Comparison of ENCODE assay signal across 13 cellular contexts in the genomic region with DNA sequence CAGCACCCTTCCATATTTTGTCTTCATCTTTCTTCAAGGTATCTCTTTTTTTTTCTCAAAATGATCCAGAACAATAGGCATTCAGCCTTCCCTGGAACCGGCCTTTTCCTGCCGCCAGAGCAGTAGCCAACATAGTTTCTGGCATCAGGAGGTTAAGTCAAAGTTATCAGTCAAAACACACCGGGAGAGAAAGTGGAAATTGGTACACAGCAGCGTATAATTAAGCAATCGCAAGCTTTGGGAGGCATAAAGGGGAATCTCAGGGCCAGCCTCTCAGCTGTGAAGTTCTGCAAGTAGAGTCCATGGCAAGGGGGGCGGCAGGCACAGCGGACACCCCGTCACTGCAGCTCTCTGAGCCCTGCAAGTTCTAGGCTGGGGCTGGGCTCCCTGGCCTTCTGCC.
"Had no signal": no experiment of that assay in that cellular context is flagged by ENCODE, and none has a peak within 500 bp of the region (broad histone marks: within the 10 kb centered on the region; RNA-seq: fewer than 3 reads in every experiment).

No MANE protein-coding gene starts in this region.

- H3K4me3 Mint-ChIP-seq: activated CD8-positive, alpha-beta T cell treated with anti-CD3 and anti-CD28 coated beads for 36 hours; activated T-cell treated with anti-CD3 and anti-CD28 coated beads, Interleukin-2, amount 50 U/mL, for 4 hours; mesothelial cell of epicardium; neural crest cell had no signal

- H3K36me3 ChIP-seq: gastrocnemius medialis, heart right ventricle, ovary had no signal

- DNase-seq: activated CD8-positive, alpha-beta T cell treated with anti-CD3 and anti-CD28 coated beads for 36 hours; activated effector memory CD4-positive, alpha-beta T cell treated with Interleukin-2 at 50 U/mL for 16 hours; activated naive CD4-positive, alpha-beta T cell treated with anti-CD3 and anti-CD28 coated beads, Interleukin-2, amount 50 U/mL, for 16 hours; activated T-cell treated with anti-CD3 and anti-CD28 coated beads, Interleukin-2, amount 50 U/mL, for 4 hours; gastrocnemius medialis; heart right ventricle; left cardiac atrium; ovary had no signal

- H3K9me3 ChIP-seq: gastrocnemius medialis, ovary had no signal

- H3K27ac Mint-ChIP-seq: activated CD8-positive, alpha-beta T cell treated with anti-CD3 and anti-CD28 coated beads for 36 hours; mesothelial cell of epicardium had no signal

- H3K27me3 Mint-ChIP-seq: activated CD8-positive, alpha-beta T cell treated with anti-CD3 and anti-CD28 coated beads for 36 hours had no signal

- H3K4me1 Mint-ChIP-seq: neural crest cell had no signal

- H3K27ac ChIP-seq: gastrocnemius medialis, ovary had no signal

- H3K4me3 ChIP-seq: gastrocnemius medialis, heart right ventricle, lung, ovary had no signal

- ATAC-seq: activated CD4-positive, CD25-positive, alpha-beta regulatory T cell treated with anti-CD3 and anti-CD28 coated beads, Interleukin-2, amount 50 U/mL, for 24 hours; activated CD8-positive, alpha-beta T cell treated with anti-CD3 and anti-CD28 coated beads for 36 hours; activated T-cell treated with anti-CD3 and anti-CD28 coated beads, Interleukin-2, amount 50 U/mL, for 4 hours; sciatic nerve had no signal

- H3K27me3 ChIP-seq: gastrocnemius medialis, heart right ventricle, ovary had no signal
